In genomic region chr9:136342191-136343120, GRCh38 we compare ENCODE assay signal across 8 cellular contexts. TPM values are rescaled to one million over a fixed set of nuclear protein-coding genes. Genes with fewer than 3 reads are reported as not detected.
DNase-seq lines count a peak whose midpoint lies in the region; ATAC-seq, FAIRE-seq and TF ChIP-seq lines count a peak whose summit lies in the region.

No MANE protein-coding gene starts in this region.

- TF ChIP-seq CTCF in DOHH2 (IDR thresholded peaks at IDR 0.05; ENCODE audit: low read depth, low read length, poor library complexity, severe bottlenecking) (no peak), neutrophil (IDR thresholded peaks at IDR 0.05) (no peak)

- H3K9me3 ChIP-seq in DOHH2 (ENCODE audit: control insufficient read depth, insufficient read depth, low read length) = no peaks in the 10 kb centered on the region
- H3K9me3 ChIP-seq in neutrophil = no peaks in the 10 kb centered on the region

- no peaks in the 10 kb centered on the region for H3K9me3 Mint-ChIP-seq in activated T-helper 2 cell treated with anti-CD3 and anti-CD28 coated beads, Interferon-gamma antibody, Interleukin-2, Interleukin-4, amounts not matched to agents 10 μg/mL and 5 μg/mL and 100 μg/mL, durations not matched to agents 14 hours and 24 hours and 36 hours

- H3K4me1 Mint-ChIP-seq in activated T-helper 2 cell treated with anti-CD3 and anti-CD28 coated beads, Interferon-gamma antibody, Interleukin-2, Interleukin-4, amounts not matched to agents 10 μg/mL and 5 μg/mL and 100 μg/mL, durations not matched to agents 14 hours and 24 hours and 36 hours (ENCODE audit: low read depth) = no peaks in the 10 kb centered on the region

- H3K27ac Mint-ChIP-seq in activated T-helper 2 cell treated with anti-CD3 and anti-CD28 coated beads, Interferon-gamma antibody, Interleukin-2, Interleukin-4, amounts not matched to agents 10 μg/mL and 5 μg/mL and 100 μg/mL, durations not matched to agents 14 hours and 24 hours and 36 hours = no peak overlapping the region

- H3K9me2 ChIP-seq in DOHH2 (replicated peaks; ENCODE audit: control insufficient read depth, low read length) = no peaks in the 10 kb centered on the region

- H3K4me3 ChIP-seq in DOHH2 (ENCODE audit: low read length) = no peak overlapping the region
- H3K4me3 ChIP-seq in neutrophil (ENCODE audit: low read depth in 1 of 2, low read length in 1 of 2) = peak overlapping the region; percentile 42 to 64

- no peak for ATAC-seq in GM18868 (IDR thresholded peaks at IDR 0.05; ENCODE audit: unreplicated experiment)

- H3K27ac ChIP-seq in DOHH2 (ENCODE audit: low read depth, low read length) (no peak overlapping the region), neutrophil (no peak overlapping the region), substantia nigra (ENCODE audit: low read depth, low read length, poor library complexity, severe bottlenecking) (peak overlapping the region; percentile 51)

- no peaks in the 10 kb centered on the region for H4K20me1 ChIP-seq in DOHH2 (ENCODE audit: control insufficient read depth, insufficient read depth, low read depth, low read length)

- no peaks in the 10 kb centered on the region for H3K27me3 Mint-ChIP-seq in activated T-helper 2 cell treated with anti-CD3 and anti-CD28 coated beads, Interferon-gamma antibody, Interleukin-2, Interleukin-4, amounts not matched to agents 10 μg/mL and 5 μg/mL and 100 μg/mL, durations not matched to agents 14 hours and 24 hours and 36 hours (ENCODE audit: low read depth)

- no peaks in the 10 kb centered on the region for H3K36me3 Mint-ChIP-seq in activated T-helper 2 cell treated with anti-CD3 and anti-CD28 coated beads, Interferon-gamma antibody, Interleukin-2, Interleukin-4, amounts not matched to agents 10 μg/mL and 5 μg/mL and 100 μg/mL, durations not matched to agents 14 hours and 24 hours and 36 hours (ENCODE audit: low read depth)

- no peaks in the 10 kb centered on the region for H3K27me3 ChIP-seq in DOHH2 (ENCODE audit: control insufficient read depth, low read length)
- H3K27me3 ChIP-seq in neutrophil = no peaks in the 10 kb centered on the region

- H3K79me2 ChIP-seq in DOHH2 (ENCODE audit: control insufficient read depth, low read length) = no peaks in the 10 kb centered on the region

- H3K4me1 ChIP-seq in DOHH2 (ENCODE audit: control insufficient read depth, low read length) (peaks cover 9% of the 10 kb centered on the region; the same call in 1 of the 2 replicates), neutrophil (ENCODE audit: control insufficient read depth in 1 of 2, insufficient read depth in 1 of 2, low read depth in 1 of 2, low read length in 1 of 2) (peaks cover 3 to 11% of the 10 kb centered on the region in 2 experiments)

- no peak for FAIRE-seq in frontal cortex (lab: Jason Lieb, UNC)

- intact Hi-C loops in activated T-helper 2 cell treated with anti-CD3 and anti-CD28 coated beads, Interferon-gamma antibody, Interleukin-2, Interleukin-4, amounts not matched to agents 10 μg/mL and 5 μg/mL and 100 μg/mL, durations not matched to agents 14 hours and 24 hours and 36 hours (cut with micrococcal nuclease) = loop anchor here (1.0 kb wide), 1 partner anchor 21 kb away; the partner anchor contains the start of gene DNLZ

- no peak overlapping the region for H3K4me3 Mint-ChIP-seq in activated T-helper 2 cell treated with anti-CD3 and anti-CD28 coated beads, Interferon-gamma antibody, Interleukin-2, Interleukin-4, amounts not matched to agents 10 μg/mL and 5 μg/mL and 100 μg/mL, durations not matched to agents 14 hours and 24 hours and 36 hours (ENCODE audit: low read depth)

- peak overlapping the region; percentile 35 for H3K4me2 ChIP-seq in DOHH2 (ENCODE audit: low read length)

- H3K36me3 ChIP-seq in DOHH2 (ENCODE audit: control insufficient read depth, low read length) (no peaks in the 10 kb centered on the region), neutrophil (no peaks in the 10 kb centered on the region)

- no peaks in the 10 kb centered on the region for H3F3A ChIP-seq in DOHH2 (ENCODE audit: control insufficient read depth, insufficient read depth)

- DNase-seq in NCI-H774 (lab: John Stamatoyannopoulos, UW) = peak; percentile 25
- peak; percentile 71 for DNase-seq in activated T-helper 2 cell treated with anti-CD3 and anti-CD28 coated beads, Interferon-gamma antibody, Interleukin-2, Interleukin-4, amounts not matched to agents 10 μg/mL and 5 μg/mL and 100 μg/mL, durations not matched to agents 14 hours and 24 hours and 36 hours (ENCODE audit: low spot score)
- DNase-seq in frontal cortex (ENCODE audit: low spot score in 2 of 2) = peak; percentile 67 to 80
- DNase-seq in substantia nigra (lab: John Stamatoyannopoulos, UW) = peak in 46 of 49 donors; percentile 23 to 83 (median 64)
- DNase-seq in amniotic stem cell (lab: John Stamatoyannopoulos, UW) = no peak

RNA-seq across cellular contexts. Expression of gene GPSM1, which starts 15.1 kb away (rescaled TPM):
- 24.5 and 25.8 TPM in 2 replicates for total RNA-seq in activated T-helper 2 cell treated with anti-CD3 and anti-CD28 coated beads, Interferon-gamma antibody, Interleukin-2, Interleukin-4, amounts not matched to agents 10 μg/mL and 5 μg/mL and 100 μg/mL, durations not matched to agents 14 hours and 24 hours and 36 hours
- total RNA-seq in frontal cortex = 71.7 TPM

RNA-seq across cellular contexts. Expression of gene DNLZ, which starts 21.1 kb away (rescaled TPM):
- total RNA-seq in activated T-helper 2 cell treated with anti-CD3 and anti-CD28 coated beads, Interferon-gamma antibody, Interleukin-2, Interleukin-4, amounts not matched to agents 10 μg/mL and 5 μg/mL and 100 μg/mL, durations not matched to agents 14 hours and 24 hours and 36 hours = 25.4 and 31.0 TPM in 2 replicates
- total RNA-seq in frontal cortex = 9.0 TPM

RNA-seq across cellular contexts. Expression of gene CARD9, which starts 31.0 kb away (rescaled TPM):
- 16.2 and 17.6 TPM in 2 replicates for total RNA-seq in activated T-helper 2 cell treated with anti-CD3 and anti-CD28 coated beads, Interferon-gamma antibody, Interleukin-2, Interleukin-4, amounts not matched to agents 10 μg/mL and 5 μg/mL and 100 μg/mL, durations not matched to agents 14 hours and 24 hours and 36 hours
- total RNA-seq in frontal cortex = 0.41 TPM

RNA-seq across cellular contexts. Expression of gene CCDC187, which starts 38.6 kb away (rescaled TPM):
- 0.02 TPM in 1 of 2 replicates, not detected in the other for total RNA-seq in activated T-helper 2 cell treated with anti-CD3 and anti-CD28 coated beads, Interferon-gamma antibody, Interleukin-2, Interleukin-4, amounts not matched to agents 10 μg/mL and 5 μg/mL and 100 μg/mL, durations not matched to agents 14 hours and 24 hours and 36 hours
- 0.41 TPM for total RNA-seq in frontal cortex

RNA-seq across cellular contexts. Expression of gene SNAPC4, which starts 57.5 kb away (rescaled TPM):
- 22.7 and 22.9 TPM in 2 replicates for total RNA-seq in activated T-helper 2 cell treated with anti-CD3 and anti-CD28 coated beads, Interferon-gamma antibody, Interleukin-2, Interleukin-4, amounts not matched to agents 10 μg/mL and 5 μg/mL and 100 μg/mL, durations not matched to agents 14 hours and 24 hours and 36 hours
- 5.7 TPM for total RNA-seq in frontal cortex

Comparison
In these comparisons a context has a peak if more than half of its experiments do, and no peak if none do; other contexts are left out.
1. RNA of gene CARD9, which starts 31.0 kb away (total RNA-seq): 16.2 to 17.6 TPM in activated T-helper 2 cell treated with anti-CD3 and anti-CD28 coated beads, Interferon-gamma antibody, Interleukin-2, Interleukin-4, amounts not matched to agents 10 μg/mL and 5 μg/mL and 100 μg/mL, durations not matched to agents 14 hours and 24 hours and 36 hours; 0.41 TPM in frontal cortex (single experiment); every median in the first group is over 10 times any median in the second.